Comparison of ENCODE assay signal across 24 cellular contexts in genomic region chr10:11396311-11396960, GRCh38.
DNase-seq lines count a peak whose midpoint lies in the region; ATAC-seq, FAIRE-seq and TF ChIP-seq lines count a peak whose summit lies in the region.
"Had no signal": no experiment of that assay in that cellular context is flagged by ENCODE, and none has a peak within 500 bp of the region (broad histone marks: within the 10 kb centered on the region; RNA-seq: fewer than 3 reads in every experiment).

No MANE protein-coding gene starts in this region.

- H2BK120ac ChIP-seq in H1 (replicated peaks; ENCODE audit: low read depth, low read length) = no peak overlapping the region
- H2BK120ac ChIP-seq in neuronal stem cell (ENCODE audit: low read depth, low read length) = no peak overlapping the region

- no peak overlapping the region for H3K23ac ChIP-seq in H1 (ENCODE audit: insufficient read length)
- no peak overlapping the region for H3K23ac ChIP-seq in neuronal stem cell (ENCODE audit: low read depth, low read length, poor library complexity)

- H2AFZ ChIP-seq in H1 (ENCODE audit: low read length) = no peak overlapping the region
- H2AFZ ChIP-seq in neuronal stem cell (ENCODE audit: low read length) = no peak overlapping the region
- H2AFZ ChIP-seq: PC-9 had no signal

- H3K14ac ChIP-seq in H1 (ENCODE audit: insufficient read length) (no peak overlapping the region), neuronal stem cell (ENCODE audit: low read length) (peak overlapping the region; percentile 50)

- 90% methylated on average over 17 of the region's 17 CpGs; no CpG with 5 or more reads in 1 of the 2 experiments for WGBS in H1 (ENCODE audit: extremely low coverage in 1 of 2, insufficient coverage in 1 of 2, insufficient read length in 1 of 2, insufficient replicate concordance in 2 of 2, low coverage in 1 of 2, low lambda C conversion rate in 2 of 2, missing lambda C conversion rate in 1 of 2), 2 experiments
- no CpG with 5 or more reads among the region's 17 CpGs for WGBS in neuronal stem cell (ENCODE audit: extremely low coverage in 2 of 2, insufficient read length in 2 of 2, insufficient replicate concordance in 1 of 2), 2 donors

- no peak for TF ChIP-seq CTCF in natural killer cell (IDR thresholded peaks at IDR 0.05)
- no peak for TF ChIP-seq CTCF in H1 (IDR thresholded peaks at IDR 0.05; ENCODE audit: control extremely low read depth in 1 of 3, insufficient read depth in 1 of 3, low read depth in 1 of 3, low read length in 3 of 3)
- TF ChIP-seq CTCF in type B pancreatic cell (conservative IDR thresholded peaks at IDR 0.05) = no peak
- TF ChIP-seq CTCF in uterus (IDR thresholded peaks at IDR 0.05) = no peak

- FAIRE-seq in H1 (lab: Jason Lieb, UNC) = no peak
- FAIRE-seq in GM12892 (lab: Jason Lieb, UNC) = no peak
- FAIRE-seq: GM12878, GM19239, HepG2 had no signal

- no peaks in the 10 kb centered on the region for H3K27me3 Mint-ChIP-seq in natural killer cell treated with Interleukin-12 subunit alpha and Interleukin-12 subunit beta and Interleukin-15 and Interleukin-18, amount 100 ng/mL, for 72 hours
- H3K27me3 Mint-ChIP-seq in natural killer cell (ENCODE audit: low read depth in 2 of 2) (peaks cover 0 to 2% of the 10 kb centered on the region in 2 donors), type B pancreatic cell (peaks cover 14% of the 10 kb centered on the region)

- no peak overlapping the region for H3K56ac ChIP-seq in H1 (replicated peaks; ENCODE audit: insufficient read length, low read depth, low read length)

- H3K4me1 ChIP-seq in H1 (replicated peaks in 1 of 4; ENCODE audit: control insufficient read depth in 3 of 4, insufficient read depth in 4 of 4, low read length in 3 of 4) = no peaks in the 10 kb centered on the region
- H3K4me1 ChIP-seq in neuronal stem cell (ENCODE audit: control insufficient read depth in 2 of 2, insufficient read depth in 1 of 2, low read depth in 1 of 2, low read length in 2 of 2) = peaks cover under 1 to 10% of the 10 kb centered on the region in 2 donors
- H3K4me1 ChIP-seq in uterus = no peaks in the 10 kb centered on the region

- H3K18ac ChIP-seq in H1 (ENCODE audit: extremely low read depth, low read length) = no peak overlapping the region; the same call in 1 of the 2 replicates
- peak overlapping the region; percentile 58 for H3K18ac ChIP-seq in neuronal stem cell (ENCODE audit: low read length)

- H3K23me2 ChIP-seq in H1 (ENCODE audit: low read depth, low read length) = no peaks in the 10 kb centered on the region

- no peaks in the 10 kb centered on the region for H4K20me1 ChIP-seq in H1 (replicated peaks in 1 of 2; ENCODE audit: control insufficient read depth in 1 of 2, insufficient read depth in 2 of 2, low read length in 2 of 2)

- no peak overlapping the region for H3K4me3 Mint-ChIP-seq in natural killer cell treated with Interleukin-12 subunit alpha and Interleukin-12 subunit beta and Interleukin-15 and Interleukin-18, amount 100 ng/mL, for 72 hours
- no peak overlapping the region for H3K4me3 Mint-ChIP-seq in natural killer cell
- no peak overlapping the region for H3K4me3 Mint-ChIP-seq in type B pancreatic cell
- H3K4me3 Mint-ChIP-seq: CD4-positive, CD25-positive, alpha-beta regulatory T cell had no signal

- no peaks in the 10 kb centered on the region for H3K79me1 ChIP-seq in H1 (ENCODE audit: low read depth, low read length)
- no peaks in the 10 kb centered on the region for H3K79me1 ChIP-seq in neuronal stem cell (ENCODE audit: low read depth, low read length)

- H3K27ac Mint-ChIP-seq in natural killer cell treated with Interleukin-12 subunit alpha and Interleukin-12 subunit beta and Interleukin-15 and Interleukin-18, amount 100 ng/mL, for 72 hours = no peak overlapping the region
- H3K27ac Mint-ChIP-seq in natural killer cell (no peak overlapping the region), type B pancreatic cell (no peak overlapping the region)
- H3K27ac Mint-ChIP-seq: CD4-positive, CD25-positive, alpha-beta regulatory T cell had no signal

- H2BK20ac ChIP-seq in H1 (ENCODE audit: low read length) = no peak overlapping the region

- no peaks in the 10 kb centered on the region for H3K9me3 Mint-ChIP-seq in natural killer cell treated with Interleukin-12 subunit alpha and Interleukin-12 subunit beta and Interleukin-15 and Interleukin-18, amount 100 ng/mL, for 72 hours
- H3K9me3 Mint-ChIP-seq in natural killer cell (no peaks in the 10 kb centered on the region), type B pancreatic cell (no peaks in the 10 kb centered on the region)

- no peak for TF ChIP-seq RAD21 in H1 (IDR thresholded peaks at IDR 0.05 in 1 of 2, conservative IDR thresholded peaks at IDR 0.05 in 1 of 2; ENCODE audit: low read depth in 2 of 2, low read length in 2 of 2)

- peak; percentile 35 for DNase-seq in natural killer cell treated with Interleukin-12 subunit alpha and Interleukin-12 subunit beta and Interleukin-15 and Interleukin-18, amount 100 ng/mL, for 72 hours (ENCODE audit: low spot score)
- DNase-seq in natural killer cell = no peak
- no peak for DNase-seq in H1 (ENCODE audit: low read depth in 1 of 2, low spot score in 2 of 2)
- no peak for DNase-seq in neuronal stem cell (ENCODE audit: low spot score)
- no peak for DNase-seq in activated T-cell treated with anti-CD3 and anti-CD28 coated beads, Interleukin-2, amount 50 U/mL, for 1 hour
- no peak for DNase-seq in type B pancreatic cell (ENCODE audit: extremely low spot score, unreplicated experiment)
- DNase-seq in uterus = no peak
- no peak for DNase-seq in GM12892 (ENCODE audit: insufficient read length)
- DNase-seq: CD4-positive, CD25-positive, alpha-beta regulatory T cell; DMS53; GDM1; Karpas-422; MV-4-11; NCI-H1105 treated with DMSO at 0.1 percent for 48 hours; NCI-H2029; NCI-H446 treated with DMSO at 0.1 percent for 48 hours; NCI-H526; NCI-H82; NK-92 treated with Interleukin-12 subunit alpha and Interleukin-12 subunit beta, amount 100 ng/mL, for 24 hours; PC-9; Right ventricle myocardium superior had no signal

- no peaks in the 10 kb centered on the region for H3K79me2 ChIP-seq in H1 (ENCODE audit: control insufficient read depth in 1 of 2, insufficient read depth in 2 of 2, low read length in 2 of 2)

- intact Hi-C loops in natural killer cell (cut with micrococcal nuclease) = no loop called here
- intact Hi-C loops in uterus (cut with DNase I; ENCODE audit: low total_unique reads) = no loop called here

- H3K4me2 ChIP-seq in H1 (ENCODE audit: insufficient read depth in 1 of 2, low read depth in 2 of 2, low read length in 2 of 2) (no peak overlapping the region), neuronal stem cell (ENCODE audit: insufficient read depth, low read length, poor library complexity, severe bottlenecking) (no peak overlapping the region)
- H3K4me2 ChIP-seq: PC-9 had no signal

- H3K9ac ChIP-seq in H1 (replicated peaks in 1 of 4; ENCODE audit: extremely low read depth in 1 of 4, low read depth in 3 of 4, low read length in 3 of 4) = no peak overlapping the region
- H3K9ac ChIP-seq in neuronal stem cell (ENCODE audit: low read depth, low read length, poor library complexity) = no peak overlapping the region

- H4K8ac ChIP-seq in H1 (ENCODE audit: extremely low read depth, insufficient read depth, low read length) (peak overlapping the region; percentile 14; the same call in 1 of the 2 replicates), neuronal stem cell (ENCODE audit: low read depth, low read length) (no peak overlapping the region)

- TF ChIP-seq EP300 in H1 (IDR thresholded peaks at IDR 0.05; ENCODE audit: borderline replicate concordance in 1 of 2, low read depth in 2 of 2, low read length in 2 of 2) = no peak

- no peaks in the 10 kb centered on the region for H3K27me3 ChIP-seq in H1 (replicated peaks in 1 of 4; ENCODE audit: control insufficient read depth in 3 of 4, extremely low read depth in 1 of 4, insufficient read depth in 3 of 4, low read length in 3 of 4)
- peaks cover 0 to 15% (median 0%) of the 10 kb centered on the region in 3 experiments for H3K27me3 ChIP-seq in neuronal stem cell (ENCODE audit: control insufficient read depth in 3 of 3, insufficient read depth in 3 of 3, low read depth in 1 of 3, low read length in 3 of 3)
- no peaks in the 10 kb centered on the region for H3K27me3 ChIP-seq in uterus

- no peak overlapping the region for H2BK15ac ChIP-seq in H1 (ENCODE audit: low read length)
- H2BK15ac ChIP-seq in neuronal stem cell (ENCODE audit: low read length) = peak overlapping the region; percentile 64

- H3K9me3 ChIP-seq in H1 (ENCODE audit: insufficient read depth in 2 of 2, low read depth in 1 of 2, low read length in 1 of 2) = no peaks in the 10 kb centered on the region
- peaks cover 0 to 2% of the 10 kb centered on the region in 2 donors for H3K9me3 ChIP-seq in neuronal stem cell (replicated peaks in 1 of 2; ENCODE audit: control insufficient read depth in 2 of 2, insufficient read depth in 1 of 2, low read depth in 1 of 2, low read length in 2 of 2)
- no peaks in the 10 kb centered on the region for H3K9me3 ChIP-seq in uterus

- POLR2A ChIA-PET in H1 (lab: Charles Lee; ENCODE audit: partially characterized antibody) = no interaction called here

- CTCF ChIA-PET in H1 (lab: Charles Lee; ENCODE audit: partially characterized antibody) = interaction anchor here (0.5 to 1.9 kb wide), 9 partner anchors 12 to 109 kb away, joined by 3 to 10 read pairs (median 3); no protein-coding TSS in a partner anchor

- H2BK5ac ChIP-seq in H1 (ENCODE audit: low read depth, low read length) (no peak overlapping the region), neuronal stem cell (ENCODE audit: low read length) (no peak overlapping the region)

- H3K36me3 ChIP-seq in H1 (ENCODE audit: control insufficient read depth in 2 of 4, insufficient read depth in 4 of 4, low read length in 3 of 4) (no peaks in the 10 kb centered on the region), neuronal stem cell (replicated peaks in 1 of 2; ENCODE audit: control insufficient read depth in 2 of 2, insufficient read depth in 2 of 2, low read length in 2 of 2) (no peaks in the 10 kb centered on the region), uterus (no peaks in the 10 kb centered on the region)

- no peak overlapping the region for H2AK5ac ChIP-seq in H1 (ENCODE audit: low read depth, low read length)
- H2AK5ac ChIP-seq in neuronal stem cell (ENCODE audit: low read depth, low read length) = peak overlapping the region; percentile 67

- H2BK12ac ChIP-seq in H1 (ENCODE audit: low read depth, low read length) (no peak overlapping the region; the same call in 1 of the 2 replicates), neuronal stem cell (ENCODE audit: low read length) (no peak overlapping the region)

- no peak overlapping the region for H4K91ac ChIP-seq in H1 (replicated peaks; ENCODE audit: insufficient read length, low read length)
- H4K91ac ChIP-seq in neuronal stem cell (ENCODE audit: low read depth, low read length, poor library complexity) = no peak overlapping the region

- no peaks in the 10 kb centered on the region for H3K36me3 Mint-ChIP-seq in natural killer cell treated with Interleukin-12 subunit alpha and Interleukin-12 subunit beta and Interleukin-15 and Interleukin-18, amount 100 ng/mL, for 72 hours
- H3K36me3 Mint-ChIP-seq in natural killer cell (no peaks in the 10 kb centered on the region), type B pancreatic cell (no peaks in the 10 kb centered on the region)
- H3K36me3 Mint-ChIP-seq: CD4-positive, CD25-positive, alpha-beta regulatory T cell had no signal

- ATAC-seq in natural killer cell treated with Interleukin-12 subunit alpha and Interleukin-12 subunit beta and Interleukin-15 and Interleukin-18, amount 100 ng/mL, for 72 hours = no peak
- no peak for ATAC-seq in natural killer cell
- ATAC-seq: GM12878, HepG2 had no signal

- H3K4me3 ChIP-seq in H1 (ENCODE audit: extremely low read depth in 1 of 4, insufficient read depth in 2 of 4, low read depth in 3 of 4, low read length in 4 of 4) (no peak overlapping the region), neuronal stem cell (ENCODE audit: low read length in 2 of 2) (no peak overlapping the region), uterus (no peak overlapping the region)
- H3K4me3 ChIP-seq: GM12878, PC-9 had no signal

- no peak overlapping the region for H4K5ac ChIP-seq in H1 (ENCODE audit: insufficient read length, low read depth, low read length)

- no peak overlapping the region for H3K4ac ChIP-seq in H1 (replicated peaks; ENCODE audit: insufficient read length, low read depth, low read length)
- H3K4ac ChIP-seq in neuronal stem cell (ENCODE audit: low read length) = peak overlapping the region; percentile 10

- no peak for TF ChIP-seq POLR2A in H1 (IDR thresholded peaks at IDR 0.05; ENCODE audit: control extremely low read depth in 1 of 2, low read depth in 2 of 2, low read length in 2 of 2)
- TF ChIP-seq POLR2A in uterus (IDR thresholded peaks at IDR 0.05) = no peak
- no peak for TF ChIP-seq POLR2A in GM12892 (IDR thresholded peaks at IDR 0.05; ENCODE audit: low read depth, low read length)

- peaks cover 13 to 14% of the 10 kb centered on the region in 2 donors for H3K4me1 Mint-ChIP-seq in natural killer cell treated with Interleukin-12 subunit alpha and Interleukin-12 subunit beta and Interleukin-15 and Interleukin-18, amount 100 ng/mL, for 72 hours (ENCODE audit: low read depth in 2 of 2)
- H3K4me1 Mint-ChIP-seq in natural killer cell (peaks cover 21 to 31% of the 10 kb centered on the region in 2 donors), type B pancreatic cell (ENCODE audit: unreplicated experiment) (no peaks in the 10 kb centered on the region)

- H3K27ac ChIP-seq in H1 (ENCODE audit: low read depth, low read length) (no peak overlapping the region), neuronal stem cell (replicated peaks; ENCODE audit: low read length) (no peak overlapping the region), uterus (no peak overlapping the region)
- H3K27ac ChIP-seq: PC-9 had no signal
